Comparison of ENCODE assay signal across 8 cellular contexts in the genomic region with DNA sequence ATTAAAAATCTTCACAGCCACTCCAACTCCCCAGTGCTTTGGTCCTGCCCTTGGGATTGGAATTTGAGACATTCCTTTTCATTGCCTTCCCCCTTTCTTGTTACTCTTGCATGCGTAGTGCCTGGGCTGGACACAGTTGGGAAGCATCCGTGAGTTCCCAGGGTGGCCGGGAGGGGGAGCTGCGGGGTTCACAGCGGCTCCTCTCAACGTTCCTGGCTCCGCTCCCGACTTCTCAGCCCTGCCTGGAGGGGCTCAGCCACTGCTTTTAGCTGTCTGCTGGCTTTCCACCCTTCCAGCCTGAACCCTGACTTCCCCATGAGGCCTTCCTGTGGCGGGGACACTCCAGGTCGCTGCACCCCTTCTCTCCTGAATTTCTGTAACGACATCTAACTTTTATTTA. TPM values are rescaled to one million over a fixed set of nuclear protein-coding genes. Genes with fewer than 3 reads are reported as not detected.
DNase-seq lines count a peak whose midpoint lies in the region; ATAC-seq and TF ChIP-seq lines count a peak whose summit lies in the region.

No MANE protein-coding gene starts in this region.

- H3K4me3 ChIP-seq in choroid plexus epithelial cell (ENCODE audit: low read depth, low read length): peak overlapping the region; percentile 28

- peak; percentile 94 for TF ChIP-seq CTCF in choroid plexus epithelial cell (conservative IDR thresholded peaks at IDR 0.05; ENCODE audit: low read depth, low read length)

- peak; percentile 49 for DNase-seq in DMS153 treated with DMSO at 0.1 percent for 48 hours (lab: John Stamatoyannopoulos, UW; ENCODE audit: unreplicated experiment)
- DNase-seq in DMS153 (lab: John Stamatoyannopoulos, UW): no peak
- DNase-seq in NCI-H146 (lab: John Stamatoyannopoulos, UW): peak; percentile 73
- DNase-seq in activated CD4-positive, alpha-beta T cell treated with anti-CD3 and anti-CD28 coated beads for 24 hours (ENCODE audit: low read depth in 2 of 2): peak; percentile 35 to 56
- DNase-seq in choroid plexus epithelial cell (ENCODE audit: low read depth): peak; percentile 86
- DNase-seq in left lobe of liver (ENCODE audit: low spot score): peak; percentile 69
- peak; percentile 51 to 59 for DNase-seq in stimulated activated CD4-positive, alpha-beta T cell treated with anti-CD3 and anti-CD28 coated beads, Interleukin-4, amount 100 ng/mL, for 48 hours (ENCODE audit: low read depth in 2 of 2)
- no peak for DNase-seq in GF-D8 (lab: John Stamatoyannopoulos, UW)

- peak; percentile 76 for ATAC-seq in left lobe of liver

RNA-seq across cellular contexts. Expression of gene TEX52, which starts 3.2 kb away (rescaled TPM):
- total RNA-seq in left lobe of liver: not detected

RNA-seq across cellular contexts. Expression of gene NRIP2, which starts 18.8 kb away (rescaled TPM):
- 0.15 TPM for total RNA-seq in left lobe of liver

RNA-seq across cellular contexts. Expression of gene FOXM1, which starts 23.3 kb away (rescaled TPM):
- 0.86 TPM for total RNA-seq in left lobe of liver

RNA-seq across cellular contexts. Expression of gene RHNO1, which starts 23.4 kb away (rescaled TPM):
- total RNA-seq in left lobe of liver: 1.8 TPM

RNA-seq across cellular contexts. Expression of gene TULP3, which starts 37.1 kb away (rescaled TPM):
- 2.7 TPM for total RNA-seq in left lobe of liver

Comparison
In these comparisons a context has a peak if more than half of its experiments do, and no peak if none do; other contexts are left out.
1. DNase-seq: peak in DMS153 treated with DMSO at 0.1 percent for 48 hours (single experiment), NCI-H146 (single experiment), activated CD4-positive, alpha-beta T cell treated with anti-CD3 and anti-CD28 coated beads for 24 hours (2 of 2), choroid plexus epithelial cell (single experiment), left lobe of liver (single experiment) and stimulated activated CD4-positive, alpha-beta T cell treated with anti-CD3 and anti-CD28 coated beads, Interleukin-4, amount 100 ng/mL, for 48 hours (2 of 2); none in DMS153 (single experiment) and GF-D8 (single experiment).